ENCODE assay signal across 26 cellular contexts in the genomic region with DNA sequence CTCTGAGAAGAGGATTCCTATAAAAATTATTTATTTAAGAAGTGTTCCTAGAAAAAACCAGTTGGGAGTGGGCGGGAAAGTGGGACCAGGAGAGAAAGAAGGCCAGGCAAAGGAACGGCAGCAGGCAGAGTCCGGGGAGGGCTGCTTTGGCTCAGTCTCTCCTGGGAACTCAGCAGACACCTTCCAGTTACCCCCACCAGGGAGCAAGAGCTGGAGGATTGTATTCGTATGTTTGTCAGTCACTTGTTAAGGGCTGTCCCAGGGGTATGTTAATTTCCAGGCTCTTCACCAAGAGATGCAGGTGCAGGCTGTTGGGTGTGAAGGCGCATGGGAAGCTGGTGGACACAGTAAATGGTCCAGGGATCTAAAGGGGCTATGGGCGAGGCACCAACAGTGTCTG.
"Had no signal": no experiment of that assay in that cellular context is flagged by ENCODE, and none has a peak within 500 bp of the region (broad histone marks: within the 10 kb centered on the region; RNA-seq: fewer than 3 reads in every experiment).

No MANE protein-coding gene starts in this region.

- H3K27me3 ChIP-seq: ascending aorta, brain microvascular endothelial cell, hepatocyte, neural progenitor cell, vagina had no signal

- H3K4me2 ChIP-seq: hepatocyte, neural progenitor cell had no signal

- H3K4me1 Mint-ChIP-seq: activated CD4-positive, alpha-beta T cell treated with anti-CD3 and anti-CD28 coated beads, Interleukin-2, amount 10 ng/mL, durations not matched to agents 7 days and 5 days; activated CD8-positive, alpha-beta memory T cell treated with anti-CD3 and anti-CD28 coated beads, Interleukin-2, amount 10 ng/mL, durations not matched to agents 7 days and 5 days; activated T-helper 17 cell treated with anti-CD3 and anti-CD28 coated beads, Interleukin-2, amount 50 U/mL, for 72 hours; mesothelial cell of epicardium; naive thymus-derived CD8-positive, alpha-beta T cell; neural progenitor cell had no signal

- DNase-seq: activated CD4-positive, alpha-beta T cell treated with anti-CD3 and anti-CD28 coated beads, Interleukin-2, amount 10 ng/mL, durations not matched to agents 7 days and 5 days; activated CD8-positive, alpha-beta memory T cell treated with anti-CD3 and anti-CD28 coated beads, Interleukin-2, amount 10 ng/mL, durations not matched to agents 7 days and 5 days; activated CD8-positive, alpha-beta T cell treated with anti-CD3 and anti-CD28 coated beads for 36 hours; activated T-cell treated with anti-CD3 and anti-CD28 coated beads for 4 hours; brain microvascular endothelial cell; dermis blood vessel endothelial cell; effector CD8-positive, alpha-beta T cell; foreskin melanocyte; kidney glomerular epithelial cell; left ventricle myocardium inferior; naive thymus-derived CD8-positive, alpha-beta T cell; small intestine; stimulated activated CD4-positive, alpha-beta T cell treated with anti-CD3 and anti-CD28 coated beads, Interleukin-2, amount 100 ng/mL, for 48 hours; stimulated activated CD8-positive, alpha-beta memory T cell treated with anti-CD3 and anti-CD28 coated beads, Interleukin-4, amount 100 ng/mL, for 48 hours; stimulated activated naive CD4-positive, alpha-beta T cell had no signal

- H2AFZ ChIP-seq: hepatocyte, neural progenitor cell had no signal

- H3K4me3 Mint-ChIP-seq: activated CD4-positive, alpha-beta T cell treated with anti-CD3 and anti-CD28 coated beads, Interleukin-2, amount 10 ng/mL, durations not matched to agents 7 days and 5 days; activated CD8-positive, alpha-beta memory T cell treated with anti-CD3 and anti-CD28 coated beads, Interleukin-2, amount 10 ng/mL, durations not matched to agents 7 days and 5 days; activated CD8-positive, alpha-beta T cell treated with anti-CD3 and anti-CD28 coated beads for 36 hours; activated T-helper 17 cell treated with anti-CD3 and anti-CD28 coated beads, Interleukin-2, amount 50 U/mL, for 72 hours; mesothelial cell of epicardium; naive thymus-derived CD8-positive, alpha-beta T cell; neural progenitor cell; type B pancreatic cell had no signal

- H3K79me2 ChIP-seq: hepatocyte had no signal

- H3K9me3 Mint-ChIP-seq: activated CD4-positive, alpha-beta T cell treated with anti-CD3 and anti-CD28 coated beads, Interleukin-2, amount 10 ng/mL, durations not matched to agents 7 days and 5 days; activated CD8-positive, alpha-beta T cell treated with anti-CD3 and anti-CD28 coated beads for 36 hours; activated T-helper 17 cell treated with anti-CD3 and anti-CD28 coated beads, Interleukin-2, amount 50 U/mL, for 72 hours; mesothelial cell of epicardium; neural progenitor cell; type B pancreatic cell had no signal

- ATAC-seq: activated CD4-positive, CD25-positive, alpha-beta regulatory T cell treated with anti-CD3 and anti-CD28 coated beads, Interleukin-2, amount 50 U/mL, for 24 hours; activated CD8-positive, alpha-beta memory T cell treated with anti-CD3 and anti-CD28 coated beads, Interleukin-2, amount 10 ng/mL, durations not matched to agents 7 days and 5 days; activated CD8-positive, alpha-beta T cell treated with anti-CD3 and anti-CD28 coated beads for 36 hours; activated naive CD4-positive, alpha-beta T cell treated with anti-CD3 and anti-CD28 coated beads, Interleukin-2, amount 50 U/mL, for 72 hours; activated T-helper 17 cell treated with anti-CD3 and anti-CD28 coated beads, Interleukin-2, amount 50 U/mL, for 72 hours; naive thymus-derived CD8-positive, alpha-beta T cell; sciatic nerve had no signal

- H3K4me1 ChIP-seq: ascending aorta, left ventricle myocardium inferior, neural progenitor cell, vagina had no signal

- H3K36me3 Mint-ChIP-seq: activated CD8-positive, alpha-beta memory T cell treated with anti-CD3 and anti-CD28 coated beads, Interleukin-2, amount 10 ng/mL, durations not matched to agents 7 days and 5 days; activated naive CD4-positive, alpha-beta T cell treated with anti-CD3 and anti-CD28 coated beads, Interleukin-2, amount 50 U/mL, for 72 hours; mesothelial cell of epicardium; neural progenitor cell; type B pancreatic cell had no signal

- H3K27ac ChIP-seq: ascending aorta, brain microvascular endothelial cell, hepatocyte, left ventricle myocardium inferior, neural progenitor cell, thoracic aorta, vagina had no signal

- H3K9ac ChIP-seq: neural progenitor cell had no signal

- H3K9me3 ChIP-seq: ascending aorta, thoracic aorta, vagina had no signal

- H3K36me3 ChIP-seq: ascending aorta, brain microvascular endothelial cell, left ventricle myocardium inferior, neural progenitor cell, thoracic aorta, vagina had no signal

- H3K4me3 ChIP-seq: ascending aorta, hepatocyte, left ventricle myocardium inferior, neural progenitor cell, thoracic aorta, vagina had no signal

- H3K27ac Mint-ChIP-seq: activated CD4-positive, alpha-beta T cell treated with anti-CD3 and anti-CD28 coated beads, Interleukin-2, amount 10 ng/mL, durations not matched to agents 7 days and 5 days; activated CD8-positive, alpha-beta memory T cell treated with anti-CD3 and anti-CD28 coated beads, Interleukin-2, amount 10 ng/mL, durations not matched to agents 7 days and 5 days; activated CD8-positive, alpha-beta T cell treated with anti-CD3 and anti-CD28 coated beads for 36 hours; activated naive CD4-positive, alpha-beta T cell treated with anti-CD3 and anti-CD28 coated beads, Interleukin-2, amount 50 U/mL, for 72 hours; activated T-helper 17 cell treated with anti-CD3 and anti-CD28 coated beads, Interleukin-2, amount 50 U/mL, for 72 hours; mesothelial cell of epicardium; type B pancreatic cell had no signal
